ENCODE assay signal across 27 cellular contexts in genomic region chr15:78101423-78102105, GRCh38. TPM values are rescaled to one million over a fixed set of nuclear protein-coding genes. Genes with fewer than 3 reads are reported as not detected.
A peak's percentile ranks its signal among the peaks of the same experiment; 100 is the strongest.
DNase-seq lines count a peak whose midpoint lies in the region; ATAC-seq and TF ChIP-seq lines count a peak whose summit lies in the region.
"Had no signal": no experiment of that assay in that cellular context is flagged by ENCODE, and none has a peak within 500 bp of the region (broad histone marks: within the 10 kb centered on the region; RNA-seq: fewer than 3 reads in every experiment).

No MANE protein-coding gene starts in this region.

- DNase-seq in CD4-positive, alpha-beta memory T cell: no peak
- peak; percentile 0 for DNase-seq in activated CD8-positive, alpha-beta T cell treated with anti-CD3 and anti-CD28 coated beads for 36 hours
- DNase-seq in neuronal stem cell (ENCODE audit: low spot score) (no peak), BE2C (no peak)
- DNase-seq: activated CD4-positive, alpha-beta T cell treated with anti-CD3 and anti-CD28 coated beads for 36 hours; activated gamma-delta T cell; amniotic stem cell; CD4-positive, alpha-beta T cell; natural killer cell; NCI-H1436; NCI-H2107; stimulated activated CD4-positive, alpha-beta T cell treated with anti-CD3 and anti-CD28 coated beads, Interleukin-15, amount 100 ng/mL, for 24 hours; T-cell had no signal

- peak overlapping the region; percentile 27 for H3K18ac ChIP-seq in neuronal stem cell (ENCODE audit: low read length)

- H3K4me2 ChIP-seq in neuronal stem cell (ENCODE audit: insufficient read depth, low read length, poor library complexity, severe bottlenecking): no peak overlapping the region
- H3K4me2 ChIP-seq: KMS-11 had no signal

- no peaks in the 10 kb centered on the region for H3K36me3 Mint-ChIP-seq in CD4-positive, alpha-beta memory T cell
- no peaks in the 10 kb centered on the region for H3K36me3 Mint-ChIP-seq in activated CD8-positive, alpha-beta T cell treated with anti-CD3 and anti-CD28 coated beads for 36 hours (ENCODE audit: low read depth)
- H3K36me3 Mint-ChIP-seq: natural killer cell, T-cell had no signal

- TF ChIP-seq CTCF in C4-2B (conservative IDR thresholded peaks at IDR 0.05) (no peak), BE2C (IDR thresholded peaks at IDR 0.05; ENCODE audit: low read depth, low read length) (no peak)
- no peak for TF ChIP-seq CTCF in activated CD8-positive, alpha-beta T cell treated with anti-CD3 and anti-CD28 coated beads for 36 hours (IDR thresholded peaks at IDR 0.05)

- ATAC-seq in activated CD8-positive, alpha-beta T cell treated with anti-CD3 and anti-CD28 coated beads for 36 hours: no peak
- no peak for ATAC-seq in GM18511 (IDR thresholded peaks at IDR 0.05; ENCODE audit: unreplicated experiment)
- no peak for ATAC-seq in HG03460 (IDR thresholded peaks at IDR 0.05; ENCODE audit: unreplicated experiment)
- ATAC-seq: activated CD4-positive, alpha-beta T cell treated with anti-CD3 and anti-CD28 coated beads for 36 hours; natural killer cell; Panc1; T-cell had no signal

- peaks cover 45% of the 10 kb centered on the region for H3K4me1 ChIP-seq in CD4-positive, alpha-beta memory T cell (ENCODE audit: insufficient read depth, low read length)
- H3K4me1 ChIP-seq in neuronal stem cell (ENCODE audit: control insufficient read depth in 2 of 2, insufficient read depth in 1 of 2, low read depth in 1 of 2, low read length in 2 of 2) (peaks cover 0 to 3% of the 10 kb centered on the region in 2 donors), BE2C (no peaks in the 10 kb centered on the region)
- H3K4me1 ChIP-seq: breast epithelium, SJSA1 had no signal

- H3K36me3 ChIP-seq in CD4-positive, alpha-beta memory T cell (ENCODE audit: insufficient read depth, low read length): no peaks in the 10 kb centered on the region
- H3K36me3 ChIP-seq in neuronal stem cell (replicated peaks in 1 of 2; ENCODE audit: control insufficient read depth in 2 of 2, insufficient read depth in 2 of 2, low read length in 2 of 2): peaks cover 0 to 2% of the 10 kb centered on the region in 2 donors
- no peaks in the 10 kb centered on the region for H3K36me3 ChIP-seq in BE2C
- H3K36me3 ChIP-seq: breast epithelium, SJSA1 had no signal

- H4K91ac ChIP-seq in neuronal stem cell (ENCODE audit: low read depth, low read length, poor library complexity): no peak overlapping the region

- no peak overlapping the region for H3K23ac ChIP-seq in neuronal stem cell (ENCODE audit: low read depth, low read length, poor library complexity)

- peak overlapping the region; percentile 5; the same call in 1 of the 2 replicates for H3K27ac ChIP-seq in C4-2B
- H3K27ac ChIP-seq in CD4-positive, alpha-beta memory T cell (ENCODE audit: low read depth, low read length): no peak overlapping the region
- no peak overlapping the region for H3K27ac ChIP-seq in neuronal stem cell (replicated peaks; ENCODE audit: low read length)
- H3K27ac ChIP-seq: breast epithelium, KMS-11, SJSA1 had no signal

- CTCF ChIA-PET in CD4-positive, alpha-beta memory T cell (lab: Charles Lee; ENCODE audit: partially characterized antibody): interaction anchor here (0.6 to 3.6 kb wide), 8 partner anchors 11 to 143 kb away, joined by 3 to 12 read pairs (median 4); no protein-coding TSS in a partner anchor
- CTCF ChIA-PET in activated CD8-positive, alpha-beta T cell treated with anti-CD3 and anti-CD28 coated beads for 36 hours (lab: Charles Lee): interaction anchor here (1.0 to 1.5 kb wide), 4 partner anchors 11 to 139 kb away, joined by 3 to 5 read pairs (median 3); no protein-coding TSS in a partner anchor

- no peak overlapping the region for H3K9ac ChIP-seq in neuronal stem cell (ENCODE audit: low read depth, low read length, poor library complexity)
- H3K9ac ChIP-seq: KMS-11 had no signal

- no peak overlapping the region for H3K4me3 Mint-ChIP-seq in CD4-positive, alpha-beta memory T cell
- no peak overlapping the region for H3K4me3 Mint-ChIP-seq in activated CD8-positive, alpha-beta T cell treated with anti-CD3 and anti-CD28 coated beads for 36 hours
- H3K4me3 Mint-ChIP-seq: activated CD4-positive, alpha-beta T cell treated with anti-CD3 and anti-CD28 coated beads for 36 hours; CD4-positive, alpha-beta T cell; natural killer cell; stimulated activated naive CD8-positive, alpha-beta T cell treated with anti-CD3 and anti-CD28 coated beads, Interleukin-15, Interleukin-2, amounts not matched to agents 100 ng/mL and 50 ng/mL, for 24 hours; T-cell had no signal

- no peak overlapping the region for H2AFZ ChIP-seq in neuronal stem cell (ENCODE audit: low read length)

- H3K14ac ChIP-seq in neuronal stem cell (ENCODE audit: low read length): peak overlapping the region; percentile 4

- H3K27ac Mint-ChIP-seq in CD4-positive, alpha-beta memory T cell: peak overlapping the region in 5 of 7 donors; percentile 42 to 88 (median 78)
- H3K27ac Mint-ChIP-seq in activated CD8-positive, alpha-beta T cell treated with anti-CD3 and anti-CD28 coated beads for 36 hours: peak overlapping the region; percentile 4
- H3K27ac Mint-ChIP-seq: activated CD4-positive, alpha-beta T cell treated with anti-CD3 and anti-CD28 coated beads for 36 hours; CD4-positive, alpha-beta T cell; stimulated activated naive CD8-positive, alpha-beta T cell treated with anti-CD3 and anti-CD28 coated beads, Interleukin-15, Interleukin-2, amounts not matched to agents 100 ng/mL and 50 ng/mL, for 24 hours had no signal

- no peak overlapping the region for H2BK15ac ChIP-seq in neuronal stem cell (ENCODE audit: low read length)

- H4K8ac ChIP-seq in neuronal stem cell (ENCODE audit: low read depth, low read length): no peak overlapping the region

- H3K27me3 Mint-ChIP-seq in CD4-positive, alpha-beta memory T cell: no peaks in the 10 kb centered on the region
- no peaks in the 10 kb centered on the region for H3K27me3 Mint-ChIP-seq in activated CD8-positive, alpha-beta T cell treated with anti-CD3 and anti-CD28 coated beads for 36 hours
- H3K27me3 Mint-ChIP-seq: activated CD4-positive, alpha-beta T cell treated with anti-CD3 and anti-CD28 coated beads for 36 hours; CD4-positive, alpha-beta T cell; stimulated activated naive CD8-positive, alpha-beta T cell treated with anti-CD3 and anti-CD28 coated beads, Interleukin-15, Interleukin-2, amounts not matched to agents 100 ng/mL and 50 ng/mL, for 24 hours; T-cell had no signal

- intact Hi-C loops in CD4-positive, alpha-beta memory T cell (cut with micrococcal nuclease): no loop called here
- intact Hi-C loops in activated CD8-positive, alpha-beta T cell treated with anti-CD3 and anti-CD28 coated beads for 36 hours (cut with micrococcal nuclease): no loop called here

- WGBS in neuronal stem cell (ENCODE audit: extremely low coverage in 2 of 2, insufficient read length in 2 of 2, insufficient replicate concordance in 1 of 2), 2 donors: no CpG with 5 or more reads among the region's 5 CpGs

- no peaks in the 10 kb centered on the region for H3K27me3 ChIP-seq in CD4-positive, alpha-beta memory T cell (ENCODE audit: insufficient read depth, low read length)
- H3K27me3 ChIP-seq in neuronal stem cell (ENCODE audit: control insufficient read depth in 3 of 3, insufficient read depth in 3 of 3, low read depth in 1 of 3, low read length in 3 of 3): no peaks in the 10 kb centered on the region
- no peaks in the 10 kb centered on the region for H3K27me3 ChIP-seq in BE2C
- H3K27me3 ChIP-seq: breast epithelium, SJSA1 had no signal

- H2BK120ac ChIP-seq in neuronal stem cell (ENCODE audit: low read depth, low read length): no peak overlapping the region

- POLR2A ChIA-PET in CD4-positive, alpha-beta memory T cell (lab: Charles Lee; ENCODE audit: partially characterized antibody): no interaction called here
- POLR2A ChIA-PET in activated CD8-positive, alpha-beta T cell treated with anti-CD3 and anti-CD28 coated beads for 36 hours (lab: Charles Lee): interaction anchor here (0.7 kb wide), 1 partner anchor 78 kb away, joined by 3 read pairs; no protein-coding TSS in a partner anchor

- peaks cover 31 to 52% (median 38%) of the 10 kb centered on the region in 4 donors for H3K4me1 Mint-ChIP-seq in CD4-positive, alpha-beta memory T cell
- peaks cover 43% of the 10 kb centered on the region for H3K4me1 Mint-ChIP-seq in activated CD8-positive, alpha-beta T cell treated with anti-CD3 and anti-CD28 coated beads for 36 hours (ENCODE audit: low read depth)

- H3K79me1 ChIP-seq in neuronal stem cell (ENCODE audit: low read depth, low read length): peaks cover 3% of the 10 kb centered on the region

- H2BK12ac ChIP-seq in neuronal stem cell (ENCODE audit: low read length): no peak overlapping the region

- H3K4me3 ChIP-seq in CD4-positive, alpha-beta memory T cell (ENCODE audit: low read length in 2 of 2): no peak overlapping the region
- H3K4me3 ChIP-seq in neuronal stem cell (ENCODE audit: low read length in 2 of 2) (no peak overlapping the region), BE2C (ENCODE audit: low read depth, low read length) (no peak overlapping the region)
- H3K4me3 ChIP-seq: breast epithelium, SJSA1 had no signal

- no peaks in the 10 kb centered on the region for H3K9me3 ChIP-seq in CD4-positive, alpha-beta memory T cell (ENCODE audit: control insufficient read depth in 1 of 2, low read length in 2 of 2)
- H3K9me3 ChIP-seq in neuronal stem cell (replicated peaks in 1 of 2; ENCODE audit: control insufficient read depth in 2 of 2, insufficient read depth in 1 of 2, low read depth in 1 of 2, low read length in 2 of 2): no peaks in the 10 kb centered on the region
- no peaks in the 10 kb centered on the region for H3K9me3 ChIP-seq in BE2C
- H3K9me3 ChIP-seq: breast epithelium, SJSA1 had no signal

- no peak overlapping the region for H2AK5ac ChIP-seq in neuronal stem cell (ENCODE audit: low read depth, low read length)

- H2BK5ac ChIP-seq in neuronal stem cell (ENCODE audit: low read length): no peak overlapping the region

- H3K4ac ChIP-seq in neuronal stem cell (ENCODE audit: low read length): no peak overlapping the region

- H3K9me3 Mint-ChIP-seq in CD4-positive, alpha-beta memory T cell: no peaks in the 10 kb centered on the region
- no peaks in the 10 kb centered on the region for H3K9me3 Mint-ChIP-seq in activated CD8-positive, alpha-beta T cell treated with anti-CD3 and anti-CD28 coated beads for 36 hours
- H3K9me3 Mint-ChIP-seq: CD4-positive, alpha-beta T cell; natural killer cell; stimulated activated naive CD8-positive, alpha-beta T cell treated with anti-CD3 and anti-CD28 coated beads, Interleukin-15, Interleukin-2, amounts not matched to agents 100 ng/mL and 50 ng/mL, for 24 hours; T-cell had no signal

RNA-seq across cellular contexts. Expression of gene SH2D7, which starts 9.2 kb away (rescaled TPM):
- total RNA-seq in CD4-positive, alpha-beta memory T cell: not detected
- not detected for polyA plus RNA-seq in CD4-positive, alpha-beta memory T cell
- total RNA-seq in activated CD8-positive, alpha-beta T cell treated with anti-CD3 and anti-CD28 coated beads for 36 hours: not detected
- polyA plus RNA-seq in neuronal stem cell (2013, experiment 1 of 2): not detected
- polyA plus RNA-seq in neuronal stem cell (2013, experiment 2 of 2): not detected
- polyA plus RNA-seq in BE2C (2012; ENCODE audit: insufficient read depth, insufficient read length, low read depth): not detected
- total RNA-seq: activated CD4-positive, alpha-beta T cell treated with anti-CD3 and anti-CD28 coated beads for 36 hours; breast epithelium; CD4-positive, alpha-beta T cell; fibroblast of lung; G401; H1; liver; natural killer cell; NCI-H460; osteocyte; SJSA1; T-cell had no signal
- polyA plus RNA-seq: H1, liver had no signal

RNA-seq across cellular contexts. Expression of gene TBC1D2B, which starts 24.1 kb away (rescaled TPM):
- 100 to 1,000 TPM in 1 of 2 experiments, 10 to 100 TPM in 1; 98.1 to 114 TPM for total RNA-seq in CD4-positive, alpha-beta memory T cell
- polyA plus RNA-seq in CD4-positive, alpha-beta memory T cell: 10 to 100 TPM in 1 of 2 donors, 1 to 10 TPM in 1; 5.6 to 35.4 TPM
- total RNA-seq in activated CD8-positive, alpha-beta T cell treated with anti-CD3 and anti-CD28 coated beads for 36 hours: 10 to 100 TPM; 62.9 to 65.7 TPM
- 8.2 TPM for polyA plus RNA-seq in neuronal stem cell (2013, experiment 1 of 2)
- polyA plus RNA-seq in neuronal stem cell (2013, experiment 2 of 2): 8.4 TPM
- polyA plus RNA-seq in BE2C (2012; ENCODE audit: insufficient read depth, insufficient read length, low read depth): 24.9 TPM

RNA-seq across cellular contexts. Expression of gene CIB2, which starts 29.7 kb away (rescaled TPM):
- total RNA-seq in CD4-positive, alpha-beta memory T cell: 1 to 10 TPM; 1.0 to 1.7 TPM
- 1 to 10 TPM in 1 of 2 donors, under 1 TPM in 1; 0.56 to 2.2 TPM for polyA plus RNA-seq in CD4-positive, alpha-beta memory T cell
- 1 to 10 TPM; 1.6 TPM for total RNA-seq in activated CD8-positive, alpha-beta T cell treated with anti-CD3 and anti-CD28 coated beads for 36 hours
- polyA plus RNA-seq in neuronal stem cell (2013, experiment 1 of 2): 47.7 TPM
- polyA plus RNA-seq in neuronal stem cell (2013, experiment 2 of 2): 46.0 TPM
- 12.8 TPM for polyA plus RNA-seq in BE2C (2012; ENCODE audit: insufficient read depth, insufficient read length, low read depth)

RNA-seq across cellular contexts. Expression of gene IDH3A, which starts 47.6 kb away (rescaled TPM):
- total RNA-seq in CD4-positive, alpha-beta memory T cell: 10 to 100 TPM; 45.1 to 46.8 TPM
- 10 to 100 TPM; 39.7 to 69.1 TPM for polyA plus RNA-seq in CD4-positive, alpha-beta memory T cell
- 100 to 1,000 TPM; 106 to 110 TPM for total RNA-seq in activated CD8-positive, alpha-beta T cell treated with anti-CD3 and anti-CD28 coated beads for 36 hours
- polyA plus RNA-seq in neuronal stem cell (2013, experiment 1 of 2): 8.8 TPM
- polyA plus RNA-seq in neuronal stem cell (2013, experiment 2 of 2): 7.7 TPM
- 113 TPM for polyA plus RNA-seq in BE2C (2012; ENCODE audit: insufficient read depth, insufficient read length, low read depth)
